Comparison of ENCODE assay signal across 2 cellular contexts in the genomic region with DNA sequence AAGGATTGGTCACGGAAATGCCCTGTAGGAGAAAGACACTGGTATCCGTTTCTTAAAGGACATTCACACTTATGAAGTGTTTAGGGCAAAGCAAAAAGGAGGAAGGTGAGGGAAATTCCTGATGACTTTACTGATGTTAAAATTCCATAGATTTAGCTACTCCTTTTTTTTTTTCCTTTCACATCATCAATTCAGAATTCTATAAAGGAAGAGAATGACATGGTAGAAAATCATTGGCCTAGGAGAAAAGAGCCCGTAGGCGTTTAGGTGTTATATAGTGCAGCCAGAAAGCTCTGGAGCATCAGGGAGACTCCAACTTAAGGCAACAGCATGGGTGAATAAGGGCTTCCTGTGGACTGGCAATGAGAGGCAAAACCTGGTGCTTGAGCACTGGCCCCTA.
TF ChIP-seq lines count a peak whose summit lies in the region.

A gene (plus strand): TSS at position 301 of the 400 bp plus-strand sequence. CDS start 178 bp downstream, outside the sequence.

TF ChIP-seq in SK-N-SH, 30 proteins besides CTCF, POLR2A, EP300 and RAD21 (continued from another document):
- TF ChIP-seq, protein P1, sequence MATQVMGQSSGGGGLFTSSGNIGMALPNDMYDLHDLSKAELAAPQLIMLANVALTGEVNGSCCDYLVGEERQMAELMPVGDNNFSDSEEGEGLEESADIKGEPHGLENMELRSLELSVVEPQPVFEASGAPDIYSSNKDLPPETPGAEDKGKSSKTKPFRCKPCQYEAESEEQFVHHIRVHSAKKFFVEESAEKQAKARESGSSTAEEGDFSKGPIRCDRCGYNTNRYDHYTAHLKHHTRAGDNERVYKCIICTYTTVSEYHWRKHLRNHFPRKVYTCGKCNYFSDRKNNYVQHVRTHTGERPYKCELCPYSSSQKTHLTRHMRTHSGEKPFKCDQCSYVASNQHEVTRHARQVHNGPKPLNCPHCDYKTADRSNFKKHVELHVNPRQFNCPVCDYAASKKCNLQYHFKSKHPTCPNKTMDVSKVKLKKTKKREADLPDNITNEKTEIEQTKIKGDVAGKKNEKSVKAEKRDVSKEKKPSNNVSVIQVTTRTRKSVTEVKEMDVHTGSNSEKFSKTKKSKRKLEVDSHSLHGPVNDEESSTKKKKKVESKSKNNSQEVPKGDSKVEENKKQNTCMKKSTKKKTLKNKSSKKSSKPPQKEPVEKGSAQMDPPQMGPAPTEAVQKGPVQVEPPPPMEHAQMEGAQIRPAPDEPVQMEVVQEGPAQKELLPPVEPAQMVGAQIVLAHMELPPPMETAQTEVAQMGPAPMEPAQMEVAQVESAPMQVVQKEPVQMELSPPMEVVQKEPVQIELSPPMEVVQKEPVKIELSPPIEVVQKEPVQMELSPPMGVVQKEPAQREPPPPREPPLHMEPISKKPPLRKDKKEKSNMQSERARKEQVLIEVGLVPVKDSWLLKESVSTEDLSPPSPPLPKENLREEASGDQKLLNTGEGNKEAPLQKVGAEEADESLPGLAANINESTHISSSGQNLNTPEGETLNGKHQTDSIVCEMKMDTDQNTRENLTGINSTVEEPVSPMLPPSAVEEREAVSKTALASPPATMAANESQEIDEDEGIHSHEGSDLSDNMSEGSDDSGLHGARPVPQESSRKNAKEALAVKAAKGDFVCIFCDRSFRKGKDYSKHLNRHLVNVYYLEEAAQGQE (IDR thresholded peaks at IDR 0.05; ENCODE audit: low read depth, low read length), result no peak
- TF ChIP-seq, protein P2, sequence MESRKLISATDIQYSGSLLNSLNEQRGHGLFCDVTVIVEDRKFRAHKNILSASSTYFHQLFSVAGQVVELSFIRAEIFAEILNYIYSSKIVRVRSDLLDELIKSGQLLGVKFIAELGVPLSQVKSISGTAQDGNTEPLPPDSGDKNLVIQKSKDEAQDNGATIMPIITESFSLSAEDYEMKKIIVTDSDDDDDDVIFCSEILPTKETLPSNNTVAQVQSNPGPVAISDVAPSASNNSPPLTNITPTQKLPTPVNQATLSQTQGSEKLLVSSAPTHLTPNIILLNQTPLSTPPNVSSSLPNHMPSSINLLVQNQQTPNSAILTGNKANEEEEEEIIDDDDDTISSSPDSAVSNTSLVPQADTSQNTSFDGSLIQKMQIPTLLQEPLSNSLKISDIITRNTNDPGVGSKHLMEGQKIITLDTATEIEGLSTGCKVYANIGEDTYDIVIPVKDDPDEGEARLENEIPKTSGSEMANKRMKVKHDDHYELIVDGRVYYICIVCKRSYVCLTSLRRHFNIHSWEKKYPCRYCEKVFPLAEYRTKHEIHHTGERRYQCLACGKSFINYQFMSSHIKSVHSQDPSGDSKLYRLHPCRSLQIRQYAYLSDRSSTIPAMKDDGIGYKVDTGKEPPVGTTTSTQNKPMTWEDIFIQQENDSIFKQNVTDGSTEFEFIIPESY (IDR thresholded peaks at IDR 0.05; ENCODE audit: borderline replicate concordance, low read depth), result no peak
- TF ChIP-seq TAF1 (IDR thresholded peaks at IDR 0.05; ENCODE audit: borderline replicate concordance, low read depth, low read length) (no peak), JUND (IDR thresholded peaks at IDR 0.05) (no peak)
TF ChIP-seq in SK-N-SH: peak in this region for 0.

TF ChIP-seq in SK-N-SH treated with all-trans-retinoic acid at 6 μM for 48 hours, 23 proteins besides CTCF, POLR2A, EP300 and RAD21 (continued from another document):
- TF ChIP-seq, protein P3, sequence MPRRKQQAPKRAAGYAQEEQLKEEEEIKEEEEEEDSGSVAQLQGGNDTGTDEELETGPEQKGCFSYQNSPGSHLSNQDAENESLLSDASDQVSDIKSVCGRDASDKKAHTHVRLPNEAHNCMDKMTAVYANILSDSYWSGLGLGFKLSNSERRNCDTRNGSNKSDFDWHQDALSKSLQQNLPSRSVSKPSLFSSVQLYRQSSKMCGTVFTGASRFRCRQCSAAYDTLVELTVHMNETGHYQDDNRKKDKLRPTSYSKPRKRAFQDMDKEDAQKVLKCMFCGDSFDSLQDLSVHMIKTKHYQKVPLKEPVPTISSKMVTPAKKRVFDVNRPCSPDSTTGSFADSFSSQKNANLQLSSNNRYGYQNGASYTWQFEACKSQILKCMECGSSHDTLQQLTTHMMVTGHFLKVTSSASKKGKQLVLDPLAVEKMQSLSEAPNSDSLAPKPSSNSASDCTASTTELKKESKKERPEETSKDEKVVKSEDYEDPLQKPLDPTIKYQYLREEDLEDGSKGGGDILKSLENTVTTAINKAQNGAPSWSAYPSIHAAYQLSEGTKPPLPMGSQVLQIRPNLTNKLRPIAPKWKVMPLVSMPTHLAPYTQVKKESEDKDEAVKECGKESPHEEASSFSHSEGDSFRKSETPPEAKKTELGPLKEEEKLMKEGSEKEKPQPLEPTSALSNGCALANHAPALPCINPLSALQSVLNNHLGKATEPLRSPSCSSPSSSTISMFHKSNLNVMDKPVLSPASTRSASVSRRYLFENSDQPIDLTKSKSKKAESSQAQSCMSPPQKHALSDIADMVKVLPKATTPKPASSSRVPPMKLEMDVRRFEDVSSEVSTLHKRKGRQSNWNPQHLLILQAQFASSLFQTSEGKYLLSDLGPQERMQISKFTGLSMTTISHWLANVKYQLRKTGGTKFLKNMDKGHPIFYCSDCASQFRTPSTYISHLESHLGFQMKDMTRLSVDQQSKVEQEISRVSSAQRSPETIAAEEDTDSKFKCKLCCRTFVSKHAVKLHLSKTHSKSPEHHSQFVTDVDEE (CRISPR knock-in tag; IDR thresholded peaks at IDR 0.05), result no peak
- no peak for TF ChIP-seq CSDC2 (CRISPR knock-in tag; IDR thresholded peaks at IDR 0.05)
- no peak for TF ChIP-seq ZNF8 (CRISPR knock-in tag; IDR thresholded peaks at IDR 0.05)
- TF ChIP-seq ZC3H10 (CRISPR knock-in tag; IDR thresholded peaks at IDR 0.05), result no peak
- no peak for TF ChIP-seq SNAI2 (CRISPR knock-in tag; IDR thresholded peaks at IDR 0.05)
- TF ChIP-seq, protein P4, sequence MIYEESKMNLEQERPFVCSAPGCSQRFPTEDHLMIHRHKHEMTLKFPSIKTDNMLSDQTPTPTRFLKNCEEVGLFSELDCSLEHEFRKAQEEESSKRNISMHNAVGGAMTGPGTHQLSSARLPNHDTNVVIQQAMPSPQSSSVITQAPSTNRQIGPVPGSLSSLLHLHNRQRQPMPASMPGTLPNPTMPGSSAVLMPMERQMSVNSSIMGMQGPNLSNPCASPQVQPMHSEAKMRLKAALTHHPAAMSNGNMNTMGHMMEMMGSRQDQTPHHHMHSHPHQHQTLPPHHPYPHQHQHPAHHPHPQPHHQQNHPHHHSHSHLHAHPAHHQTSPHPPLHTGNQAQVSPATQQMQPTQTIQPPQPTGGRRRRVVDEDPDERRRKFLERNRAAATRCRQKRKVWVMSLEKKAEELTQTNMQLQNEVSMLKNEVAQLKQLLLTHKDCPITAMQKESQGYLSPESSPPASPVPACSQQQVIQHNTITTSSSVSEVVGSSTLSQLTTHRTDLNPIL (CRISPR knock-in tag; IDR thresholded peaks at IDR 0.05; ENCODE audit: low read depth), result no peak
- no peak for TF ChIP-seq RARB (CRISPR knock-in tag; IDR thresholded peaks at IDR 0.05)
- TF ChIP-seq ZFP3 (CRISPR knock-in tag; IDR thresholded peaks at IDR 0.05), result no peak
- no peak for TF ChIP-seq ARNTL (CRISPR knock-in tag; IDR thresholded peaks at IDR 0.05; ENCODE audit: borderline replicate concordance, low read depth)
- no peak for TF ChIP-seq TCF4 (CRISPR knock-in tag; IDR thresholded peaks at IDR 0.05; ENCODE audit: borderline replicate concordance)
- no peak for TF ChIP-seq OSR1 (CRISPR knock-in tag; IDR thresholded peaks at IDR 0.05)
- no peak for TF ChIP-seq ZFP30 (CRISPR knock-in tag; IDR thresholded peaks at IDR 0.05)
- TF ChIP-seq BACH2 (CRISPR knock-in tag; IDR thresholded peaks at IDR 0.05; ENCODE audit: borderline replicate concordance), result no peak
- no peak for TF ChIP-seq ISL1 (CRISPR knock-in tag; IDR thresholded peaks at IDR 0.05)
